ENCODE assay signal across 1 cellular context in the genomic region with DNA sequence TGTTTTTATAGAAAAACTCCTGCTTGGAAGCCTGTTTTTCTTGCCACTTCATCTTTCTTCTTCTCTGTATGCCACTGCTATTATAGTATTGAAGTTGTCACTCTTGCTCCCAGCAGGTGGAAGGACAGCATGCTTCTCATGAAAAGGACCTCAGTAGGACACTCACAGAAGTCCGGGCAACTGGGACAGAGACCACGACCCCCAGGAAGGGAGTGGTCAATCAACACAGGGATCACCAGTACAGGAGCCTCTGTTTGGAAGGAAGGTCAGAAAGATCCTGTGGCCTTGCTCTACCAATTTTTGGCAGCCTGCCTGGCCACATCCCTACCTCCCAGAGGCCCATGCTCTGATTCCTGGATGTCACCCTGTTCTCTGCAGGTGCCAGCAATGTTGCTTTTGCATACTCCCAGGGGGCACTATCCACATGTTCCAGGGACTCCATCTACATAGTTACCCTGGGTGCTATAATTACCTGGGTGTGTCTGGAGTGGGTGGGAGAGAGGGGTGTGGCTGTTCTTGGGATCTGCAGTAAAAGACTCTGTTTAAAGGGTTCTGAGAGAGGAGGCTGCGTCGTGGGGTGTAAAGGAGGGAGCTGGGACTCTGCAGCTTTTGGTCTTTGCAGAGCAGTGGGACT.
TF ChIP-seq lines count a peak whose summit lies in the region.

No MANE protein-coding gene starts in this region.

TF ChIP-seq in H1, 55 proteins besides CTCF, POLR2A, EP300 and RAD21:
- no peak for TF ChIP-seq YY1 (IDR thresholded peaks at IDR 0.05; ENCODE audit: low read depth, low read length)
- no peak for TF ChIP-seq TCF12 (IDR thresholded peaks at IDR 0.05; ENCODE audit: low read depth, low read length)
- no peak for TF ChIP-seq KDM1A (IDR thresholded peaks at IDR 0.05; ENCODE audit: borderline replicate concordance, low read length)
- TF ChIP-seq, protein P1, sequence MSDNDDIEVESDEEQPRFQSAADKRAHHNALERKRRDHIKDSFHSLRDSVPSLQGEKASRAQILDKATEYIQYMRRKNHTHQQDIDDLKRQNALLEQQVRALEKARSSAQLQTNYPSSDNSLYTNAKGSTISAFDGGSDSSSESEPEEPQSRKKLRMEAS (IDR thresholded peaks at IDR 0.05), result no peak
- no peak for TF ChIP-seq HDAC2 (IDR thresholded peaks at IDR 0.05; ENCODE audit: borderline replicate concordance in 1 of 2, low read depth in 2 of 2, low read length in 2 of 2)
- TF ChIP-seq KDM4A (IDR thresholded peaks at IDR 0.05; ENCODE audit: low read depth, low read length, severe bottlenecking), result no peak
- no peak for TF ChIP-seq SUZ12 (IDR thresholded peaks at IDR 0.05; ENCODE audit: low read length)
- no peak for TF ChIP-seq SP4 (IDR thresholded peaks at IDR 0.05; ENCODE audit: low read length)
- TF ChIP-seq TAF1 (IDR thresholded peaks at IDR 0.05; ENCODE audit: low read depth, low read length), result no peak
- no peak for TF ChIP-seq CBX5 (IDR thresholded peaks at IDR 0.05; ENCODE audit: low read depth, low read length)
- TF ChIP-seq CBX8 (IDR thresholded peaks at IDR 0.05; ENCODE audit: borderline replicate concordance, low read depth, low read length), result no peak
- TF ChIP-seq SIN3A (conservative IDR thresholded peaks at IDR 0.05 in 1 of 2, IDR thresholded peaks at IDR 0.05 in 1 of 2; ENCODE audit: low read depth in 1 of 2, low read length in 2 of 2), result no peak
TF ChIP-seq in H1: peak in this region for 0.
